Comparison of ENCODE assay signal across 16 cellular contexts in the genomic region with DNA sequence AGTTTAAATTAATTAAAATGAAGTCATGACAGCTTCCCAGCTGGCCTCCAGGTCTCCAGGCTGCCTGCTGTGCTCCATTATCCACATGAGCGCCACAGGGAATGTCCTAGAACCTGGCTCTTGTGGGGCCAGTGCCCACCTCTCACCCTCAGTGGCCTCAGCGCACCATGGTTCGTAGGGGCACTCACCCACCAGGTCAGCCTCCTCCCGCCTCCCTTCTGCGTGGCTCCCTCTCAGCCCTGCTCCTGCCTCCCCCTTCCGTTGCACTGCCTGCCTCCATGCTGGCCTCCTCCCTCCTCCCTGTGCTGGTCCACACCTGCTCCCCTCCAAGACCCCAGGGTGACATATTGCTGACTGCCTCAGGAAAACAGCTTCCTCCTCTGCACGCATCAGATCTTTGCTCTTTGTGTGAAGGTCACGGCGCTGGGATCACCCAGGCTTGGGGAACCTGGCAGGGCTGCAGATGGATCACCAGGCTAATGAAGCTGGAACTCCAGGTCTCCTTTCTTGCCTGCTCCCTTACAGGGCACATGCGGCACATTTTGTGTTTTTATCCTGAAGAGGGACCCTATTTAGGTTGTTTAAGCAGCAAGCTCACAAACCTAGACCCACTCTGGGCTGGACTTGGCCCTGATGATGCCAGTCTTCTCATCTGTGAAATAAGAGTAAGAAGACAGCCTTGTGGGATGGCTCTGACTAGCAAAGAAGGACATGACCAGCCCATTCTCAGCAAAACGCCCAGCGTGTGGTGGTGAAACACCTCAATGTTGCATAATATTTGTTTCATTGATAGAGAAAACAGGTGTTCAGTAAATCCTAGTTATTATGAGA. TPM values are rescaled to one million over a fixed set of nuclear protein-coding genes. Genes with fewer than 3 reads are reported as not detected.
DNase-seq lines count a peak whose midpoint lies in the region; ATAC-seq, FAIRE-seq and TF ChIP-seq lines count a peak whose summit lies in the region.
"Had no signal": no experiment of that assay in that cellular context is flagged by ENCODE, and none has a peak within 500 bp of the region (broad histone marks: within the 10 kb centered on the region; RNA-seq: fewer than 3 reads in every experiment).

No MANE protein-coding gene starts in this region.

- peak overlapping the region in 10 of 11 experiments; percentile 6 to 100 (median 85); a peak in 19 of 22 replicates for H3K27ac ChIP-seq in BLaER1 treated with 17β-estradiol and CSF1 and Interleukin-3, amounts not matched to agents 10 nM and 100 nM
- H3K27ac ChIP-seq in SU-DHL-6 (ENCODE audit: low read depth, low read length), result peak overlapping the region; percentile 77
- H3K27ac ChIP-seq in HepG2 (ENCODE audit: extremely low read length, insufficient read depth, low read length), result no peak overlapping the region
- no peak overlapping the region for H3K27ac ChIP-seq in substantia nigra (ENCODE audit: low read depth, low read length, poor library complexity, severe bottlenecking)
- H3K27ac ChIP-seq: hepatocyte, left ventricle myocardium inferior, PC-9, sigmoid colon had no signal

- no peaks in the 10 kb centered on the region for H3K79me2 ChIP-seq in SU-DHL-6 (ENCODE audit: insufficient read depth, low read length)
- no peaks in the 10 kb centered on the region for H3K79me2 ChIP-seq in HepG2 (ENCODE audit: insufficient read depth, low read length)
- H3K79me2 ChIP-seq: hepatocyte had no signal

- POLR2A ChIA-PET in HepG2 (lab: Yijun Ruan, JAX), result no interaction called here

- peak overlapping the region in 9 of 11 experiments; percentile 58 to 82 (median 74); a peak in 18 of 22 replicates for H3K9ac ChIP-seq in BLaER1 treated with 17β-estradiol and CSF1 and Interleukin-3, amounts not matched to agents 10 nM and 100 nM
- H3K9ac ChIP-seq in SU-DHL-6 (ENCODE audit: low read length), result peak overlapping the region; percentile 38
- H3K9ac ChIP-seq in HepG2 (ENCODE audit: insufficient read depth, low read depth, low read length), result no peak overlapping the region

- H3K36me3 ChIP-seq in BLaER1 treated with 17β-estradiol and CSF1 and Interleukin-3, amounts not matched to agents 10 nM and 100 nM, result 0 out of 22 replicates have a peak, but pooled peaks cover 0 to 9% (median 0%) of the 10 kb centered on the region in 11 experiments
- H3K36me3 ChIP-seq in GM06990 (ENCODE audit: control insufficient read depth, insufficient read depth, low read length), result no peaks in the 10 kb centered on the region
- no peaks in the 10 kb centered on the region for H3K36me3 ChIP-seq in SU-DHL-6 (ENCODE audit: low read length)
- no peaks in the 10 kb centered on the region for H3K36me3 ChIP-seq in HepG2 (replicated peaks in 1 of 2; ENCODE audit: control insufficient read depth in 1 of 2, insufficient read depth in 2 of 2, low read length in 2 of 2)
- H3K36me3 ChIP-seq: left ventricle myocardium inferior, sigmoid colon had no signal

- H3K4me1 ChIP-seq in BLaER1 treated with 17β-estradiol and CSF1 and Interleukin-3, amounts not matched to agents 10 nM and 100 nM, result peaks cover 76 to 100% (median 100%) of the 10 kb centered on the region in 10 experiments
- H3K4me1 ChIP-seq in HepG2 (ENCODE audit: insufficient read depth, low read length), result peaks cover 8% of the 10 kb centered on the region; the same call in 1 of the 2 replicates
- H3K4me1 ChIP-seq: left ventricle myocardium inferior, sigmoid colon had no signal

- FAIRE-seq in HepG2 (lab: Jason Lieb, UNC), result no peak

- H3K4me3 ChIP-seq in BLaER1 treated with 17β-estradiol and CSF1 and Interleukin-3, amounts not matched to agents 10 nM and 100 nM, result peak overlapping the region in 2 of 10 experiments; percentile 45 to 55; a peak in 2 of 20 replicates
- peak overlapping the region; percentile 3; the same call in 1 of the 2 replicates for H3K4me3 ChIP-seq in GM06990 (replicated peaks; ENCODE audit: low read depth, low read length)
- no peak overlapping the region for H3K4me3 ChIP-seq in SU-DHL-6 (ENCODE audit: insufficient read depth, low read length, poor library complexity, severe bottlenecking)
- no peak overlapping the region for H3K4me3 ChIP-seq in HepG2 (replicated peaks in 1 of 3; ENCODE audit: insufficient read depth in 1 of 3, low read depth in 2 of 3, low read length in 3 of 3)
- H3K4me3 ChIP-seq: hepatocyte, PC-9 had no signal

- in situ Hi-C loops in HepG2 (cut with HindIII; ENCODE audit: extremely low pct_ligation_motif_present, low pct_unique_long_range_greater_than_20kb), result no loop called here

- TF ChIP-seq CTCF in GM06990 (IDR thresholded peaks at IDR 0.05; ENCODE audit: insufficient read depth, low read length, poor library complexity, severe bottlenecking) (no peak), SU-DHL-6 (IDR thresholded peaks at IDR 0.05; ENCODE audit: insufficient read depth, low read length, poor library complexity, severe bottlenecking) (no peak), HepG2 (CRISPR knock-in tag; IDR thresholded peaks at IDR 0.05) (no peak)

- H3K9me2 ChIP-seq in SU-DHL-6 (replicated peaks; ENCODE audit: insufficient read depth, low read length), result no peaks in the 10 kb centered on the region

- ATAC-seq in HepG2 (no peak), GM21390 (IDR thresholded peaks at IDR 0.05; ENCODE audit: unreplicated experiment) (no peak)

- H4K20me1 ChIP-seq in BLaER1 treated with 17β-estradiol and CSF1 and Interleukin-3, amounts not matched to agents 10 nM and 100 nM, result no peaks in the 10 kb centered on the region
- H4K20me1 ChIP-seq in SU-DHL-6 (ENCODE audit: low read depth, low read length) (no peaks in the 10 kb centered on the region), HepG2 (ENCODE audit: insufficient read depth, low read length) (no peaks in the 10 kb centered on the region)

- intact Hi-C loops in HepG2 (cut with micrococcal nuclease; ENCODE audit: unreplicated experiment), result no loop called here

- TF ChIP-seq POLR2A in HepG2 (IDR thresholded peaks at IDR 0.05; ENCODE audit: insufficient read depth in 1 of 2, low read depth in 2 of 2, low read length in 2 of 2), result no peak

- CTCF ChIA-PET in HepG2 (lab: Yijun Ruan, JAX; ENCODE audit: low intra/inter-chr PET ratio, low total read pairs), result no interaction called here

- H2AFZ ChIP-seq in SU-DHL-6 (ENCODE audit: low read depth, low read length, severe bottlenecking), result no peak overlapping the region
- H2AFZ ChIP-seq in HepG2 (ENCODE audit: low read length), result no peak overlapping the region
- H2AFZ ChIP-seq: hepatocyte, PC-9 had no signal

- H3F3A ChIP-seq in SU-DHL-6 (ENCODE audit: insufficient read depth), result peaks cover 28% of the 10 kb centered on the region

- WGBS in HepG2 (ENCODE audit: low lambda C conversion rate), result 60% methylated on average over 12 of the region's 12 CpGs

- peaks cover 0 to 6% (median 0%) of the 10 kb centered on the region in 11 experiments; a peak in 1 of 22 replicates for H3K9me3 ChIP-seq in BLaER1 treated with 17β-estradiol and CSF1 and Interleukin-3, amounts not matched to agents 10 nM and 100 nM (replicated peaks in 1 of 11)
- H3K9me3 ChIP-seq in SU-DHL-6 (ENCODE audit: insufficient read depth, low read length), result no peaks in the 10 kb centered on the region
- no peaks in the 10 kb centered on the region for H3K9me3 ChIP-seq in HepG2 (ENCODE audit: low read length)
- H3K9me3 ChIP-seq: left ventricle myocardium inferior, sigmoid colon had no signal

- no peak for TF ChIP-seq EP300 in HepG2 (IDR thresholded peaks at IDR 0.05; ENCODE audit: low read depth in 2 of 2, low read length in 2 of 2)
- TF ChIP-seq EP300 in HepG2 (CRISPR knock-in tag; IDR thresholded peaks at IDR 0.05; ENCODE audit: borderline replicate concordance), result no peak

- no peak for TF ChIP-seq RAD21 in HepG2 (CRISPR knock-in tag; IDR thresholded peaks at IDR 0.05)

- peak overlapping the region; percentile 73 to 96 (median 89) for H3K4me2 ChIP-seq in BLaER1 treated with 17β-estradiol and CSF1 and Interleukin-3, amounts not matched to agents 10 nM and 100 nM
- H3K4me2 ChIP-seq in SU-DHL-6 (ENCODE audit: low read depth, low read length, poor library complexity, severe bottlenecking), result peak overlapping the region; percentile 51
- no peak overlapping the region for H3K4me2 ChIP-seq in HepG2 (ENCODE audit: low read depth, low read length)
- H3K4me2 ChIP-seq: hepatocyte, PC-9 had no signal

- DNase-seq in GM06990 (ENCODE audit: extremely low read depth, insufficient read length) (no peak), HepG2 (ENCODE audit: low spot score) (no peak), GM19240 (ENCODE audit: insufficient read length, low spot score) (no peak), hepatic stellate cell (ENCODE audit: low spot score) (no peak), substantia nigra (lab: John Stamatoyannopoulos, UW) (no peak)
- DNase-seq: left ventricle myocardium inferior, nephron progenitor cell, PC-9, sigmoid colon had no signal

- H3K27me3 ChIP-seq in BLaER1 treated with 17β-estradiol and CSF1 and Interleukin-3, amounts not matched to agents 10 nM and 100 nM, result 0 out of 22 replicates have a peak, but pooled peaks cover 0 to 3% (median 0%) of the 10 kb centered on the region in 11 experiments
- H3K27me3 ChIP-seq in GM06990 (replicated peaks; ENCODE audit: control insufficient read depth, insufficient read depth, low read length) (no peaks in the 10 kb centered on the region), SU-DHL-6 (ENCODE audit: low read length) (no peaks in the 10 kb centered on the region), HepG2 (ENCODE audit: control insufficient read depth in 1 of 2, insufficient read depth in 2 of 2, low read length in 2 of 2) (peaks cover 0 to 23% of the 10 kb centered on the region in 2 experiments; a peak in 4 of 5 replicates)
- H3K27me3 ChIP-seq: hepatocyte had no signal

- BruUV-seq in HepG2 (replicated peaks; lab: Mats Ljungman, UMichigan), result no TSS peak

RNA-seq across cellular contexts. Expression of gene IRF8, which starts 47.9 kb away (rescaled TPM):
- total RNA-seq in HepG2 (2016; rRNA removed; fragmentation: Illumina TruSeq; extraction: Trizol), result not detected in 2 replicates
- total RNA-seq in HepG2 (2016; cell fraction: cytosol; rRNA removed; fragmentation: Illumina TruSeq; extraction: Trizol; ENCODE audit: low read depth), result not detected in 2 replicates
- not detected in 2 replicates for total RNA-seq in HepG2 (2016; cell fraction: insoluble cytoplasmic fraction; rRNA removed; fragmentation: Illumina TruSeq; extraction: Trizol)
- total RNA-seq in HepG2 (2016; cell fraction: membrane; rRNA removed; fragmentation: Illumina TruSeq; extraction: Trizol), result not detected in 2 replicates
- not detected in 2 replicates for total RNA-seq in HepG2 (2016; cell fraction: nucleus; rRNA removed; fragmentation: Illumina TruSeq; extraction: Trizol)
- polyA plus RNA-seq in HepG2 (2011; rRNA removed), result not detected in 2 replicates
- polyA plus RNA-seq in HepG2 (2011; cell fraction: cytosol; rRNA removed), result 0.05 TPM in 1 of 2 replicates, not detected in the other
- polyA plus RNA-seq in HepG2 (2011; cell fraction: nucleus; rRNA removed), result 0.28 TPM in 1 of 2 replicates, not detected in the other
- not detected in 2 replicates for polyA plus RNA-seq in HepG2 (2012)
- polyA plus RNA-seq in HepG2 (2016; cell fraction: cytosol; fragmentation: Illumina TruSeq; extraction: Trizol; ENCODE audit: low read depth), result not detected in 2 replicates
- polyA plus RNA-seq in HepG2 (2016; cell fraction: insoluble cytoplasmic fraction; fragmentation: Illumina TruSeq; extraction: Trizol; ENCODE audit: low read depth), result not detected in 2 replicates
- polyA plus RNA-seq in HepG2 (2016; cell fraction: membrane; fragmentation: Illumina TruSeq; extraction: Trizol; ENCODE audit: low read depth), result not detected in 2 replicates
- not detected in 2 replicates for polyA plus RNA-seq in HepG2 (2016; cell fraction: nucleus; fragmentation: Illumina TruSeq; extraction: Trizol; ENCODE audit: insufficient read depth, low read depth)
- 0.61 TPM in 1 of 2 replicates, not detected in the other for polyA minus RNA-seq in HepG2 (2011; rRNA and poly(A)+ RNA removed; ENCODE audit: low replicate concordance)
- not detected in 2 replicates for polyA minus RNA-seq in HepG2 (2011; cell fraction: cytosol; rRNA and poly(A)+ RNA removed)
- polyA minus RNA-seq in HepG2 (2011; cell fraction: nucleus; rRNA and poly(A)+ RNA removed), result not detected in 2 replicates
- total RNA-seq: G401, MCF 10A, PC-9 had no signal
- polyA plus RNA-seq: BJ had no signal

Comparison
In these comparisons a context has a peak if more than half of its experiments do, and no peak if none do; other contexts are left out.
1. H3K27ac ChIP-seq: peak in BLaER1 treated with 17β-estradiol and CSF1 and Interleukin-3, amounts not matched to agents 10 nM and 100 nM (10 of 11) and SU-DHL-6 (single experiment); none in HepG2 (single experiment) and substantia nigra (single experiment).